In the genomic region with DNA sequence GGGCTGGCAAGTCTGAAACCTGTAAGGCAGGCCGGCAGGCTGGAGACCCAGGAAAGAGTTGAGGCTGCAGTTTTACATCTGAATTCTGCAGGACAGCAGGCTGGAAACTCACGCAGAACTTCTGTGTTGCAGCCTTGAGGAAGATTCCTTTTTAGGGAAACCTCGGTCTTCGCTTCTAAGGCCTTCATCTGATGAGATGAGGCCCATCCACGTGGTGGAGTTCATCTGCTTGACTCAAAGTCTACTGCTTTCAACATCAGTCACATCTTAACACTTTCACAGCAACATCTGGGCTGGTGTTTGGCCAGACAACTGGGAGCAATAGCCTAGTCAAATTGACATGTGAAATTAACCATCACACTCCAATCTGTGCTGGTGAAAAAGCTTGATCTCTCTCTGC, we compare ENCODE assay signal across 21 cellular contexts. TPM values are rescaled to one million over a fixed set of nuclear protein-coding genes. Genes with fewer than 3 reads are reported as not detected.
"Had no signal": no experiment of that assay in that cellular context is flagged by ENCODE, and none has a peak within 500 bp of the region (broad histone marks: within the 10 kb centered on the region; RNA-seq: fewer than 3 reads in every experiment).

No MANE protein-coding gene starts in this region.

- H3K27me3 Mint-ChIP-seq: naive thymus-derived CD8-positive, alpha-beta T cell; stimulated activated naive CD8-positive, alpha-beta T cell treated with anti-CD3 and anti-CD28 coated beads, Interleukin-15, amount 100 ng/mL, for 72 hours had no signal

- H3K4me1 Mint-ChIP-seq: immature natural killer cell; nephron; stimulated activated naive CD8-positive, alpha-beta T cell treated with anti-CD3 and anti-CD28 coated beads, Interleukin-15, amount 100 ng/mL, for 72 hours had no signal

- H3K27ac Mint-ChIP-seq: nephron, type B pancreatic cell had no signal

- H3K4me3 Mint-ChIP-seq: immature natural killer cell; naive thymus-derived CD8-positive, alpha-beta T cell; nephron; neural crest cell; stimulated activated effector memory CD8-positive, alpha-beta T cell treated with anti-CD3 and anti-CD28 coated beads, Interleukin-12 subunit alpha, Interleukin-12 subunit beta, amount 100 ng/mL, for 72 hours; stimulated activated naive CD8-positive, alpha-beta T cell treated with anti-CD3 and anti-CD28 coated beads, Interleukin-15, amount 100 ng/mL, for 72 hours; type B pancreatic cell had no signal

- ATAC-seq: left colon; left lung; naive thymus-derived CD8-positive, alpha-beta T cell; pancreas; right cardiac atrium; sciatic nerve; stimulated activated effector memory CD8-positive, alpha-beta T cell treated with anti-CD3 and anti-CD28 coated beads, Interleukin-12 subunit alpha, Interleukin-12 subunit beta, amount 100 ng/mL, for 72 hours; stimulated activated naive CD8-positive, alpha-beta T cell treated with anti-CD3 and anti-CD28 coated beads, Interleukin-15, amount 100 ng/mL, for 72 hours had no signal

- H3K9me3 Mint-ChIP-seq: immature natural killer cell; naive thymus-derived CD8-positive, alpha-beta T cell; nephron; neural crest cell; stimulated activated effector memory CD8-positive, alpha-beta T cell treated with anti-CD3 and anti-CD28 coated beads, Interleukin-12 subunit alpha, Interleukin-12 subunit beta, amount 100 ng/mL, for 72 hours; stimulated activated naive CD8-positive, alpha-beta T cell treated with anti-CD3 and anti-CD28 coated beads, Interleukin-15, amount 100 ng/mL, for 72 hours; type B pancreatic cell had no signal

- H3K9me3 ChIP-seq: left lung, pancreas, prostate gland, tibial nerve, uterus had no signal

- DNase-seq: hypothalamus; immature natural killer cell; left colon; naive thymus-derived CD8-positive, alpha-beta T cell; nucleus accumbens; pancreas; retina; right cardiac atrium; stimulated activated CD4-positive, alpha-beta T cell treated with anti-CD3 and anti-CD28 coated beads, Interleukin-4, amount 100 ng/mL, for 24 hours; stimulated activated naive CD4-positive, alpha-beta T cell treated with Interleukin-2 at 50 U/mL for 16 hours; stimulated activated naive CD8-positive, alpha-beta T cell treated with anti-CD3 and anti-CD28 coated beads, Interleukin-15, amount 100 ng/mL, for 72 hours; substantia nigra; uterus had no signal

- H3K36me3 Mint-ChIP-seq: type B pancreatic cell had no signal

RNA-seq across cellular contexts. Expression of gene EVA1C, which starts 57.1 kb away (rescaled TPM):
- total RNA-seq: neural crest cell had no signal
